In genomic region chr1:68230901-68231626, GRCh38 we compare ENCODE assay signal across 8 cellular contexts. TPM values are rescaled to one million over a fixed set of nuclear protein-coding genes. Genes with fewer than 3 reads are reported as not detected.
A peak's percentile ranks its signal among the peaks of the same experiment; 100 is the strongest.
DNase-seq lines count a peak whose midpoint lies in the region; ATAC-seq, FAIRE-seq and TF ChIP-seq lines count a peak whose summit lies in the region.

No MANE protein-coding gene starts in this region.

- no peak overlapping the region for H3K18ac ChIP-seq in H1 (ENCODE audit: extremely low read depth, low read length)

- H3K4me1 ChIP-seq in HUES6 (ENCODE audit: control insufficient read depth, insufficient read depth, low read length) = peaks cover 26% of the 10 kb centered on the region
- H3K4me1 ChIP-seq in H1 (replicated peaks in 1 of 4; ENCODE audit: control insufficient read depth in 3 of 4, insufficient read depth in 4 of 4, low read length in 3 of 4) = peaks cover 2 to 14% (median 7%) of the 10 kb centered on the region in 4 experiments
- H3K4me1 ChIP-seq in muscle layer of colon (ENCODE audit: insufficient read depth, low read length) = peaks cover 35% of the 10 kb centered on the region

- POLR2A ChIA-PET in AG04450 (lab: Yijun Ruan, JAX) (interaction anchor here (0.5 to 3.7 kb wide), 15 partner anchors 9 to 153 kb away, joined by 3 to 37 read pairs (median 7); no protein-coding TSS in a partner anchor), H1 (lab: Charles Lee; ENCODE audit: partially characterized antibody) (interaction anchor here (1.0 to 2.1 kb wide), 7 partner anchors 34 to 393 kb away, joined by 3 to 6 read pairs (median 3); no protein-coding TSS in a partner anchor)

- H3K4me2 ChIP-seq in H1 (ENCODE audit: insufficient read depth in 1 of 2, low read depth in 2 of 2, low read length in 2 of 2) = peak overlapping the region; percentile 75 to 87

- no peak overlapping the region for H2AFZ ChIP-seq in H1 (ENCODE audit: low read length)

- H3K14ac ChIP-seq in H1 (ENCODE audit: insufficient read length) = no peak overlapping the region

- no peak for TF ChIP-seq EP300 in H1 (IDR thresholded peaks at IDR 0.05; ENCODE audit: borderline replicate concordance in 1 of 2, low read depth in 2 of 2, low read length in 2 of 2)

- no peak for DNase-seq in AG04450 (ENCODE audit: low read depth, low spot score)
- no peak for DNase-seq in H1 (ENCODE audit: low read depth in 1 of 2, low spot score in 2 of 2)
- no peak for DNase-seq in GM20000 (ENCODE audit: low spot score)
- DNase-seq in NCI-H1694 treated with DMSO at 0.1 percent for 48 hours (lab: John Stamatoyannopoulos, UW) = no peak
- no peak for DNase-seq in stimulated activated CD4-positive, alpha-beta T cell treated with anti-CD3 and anti-CD28 coated beads, Interleukin-4, amount 100 ng/mL, for 1 hour

- no peak overlapping the region for H3K23ac ChIP-seq in H1 (ENCODE audit: insufficient read length)

- no peak overlapping the region for H2BK5ac ChIP-seq in H1 (ENCODE audit: low read depth, low read length)

- 5% methylated on average over 32 of the region's 62 CpGs; no CpG with 5 or more reads in 1 of the 2 experiments for WGBS in H1 (ENCODE audit: extremely low coverage in 1 of 2, insufficient coverage in 1 of 2, insufficient read length in 1 of 2, insufficient replicate concordance in 2 of 2, low coverage in 1 of 2, low lambda C conversion rate in 2 of 2, missing lambda C conversion rate in 1 of 2), 2 experiments

- H3K56ac ChIP-seq in H1 (replicated peaks; ENCODE audit: insufficient read length, low read depth, low read length) = no peak overlapping the region

- no peaks in the 10 kb centered on the region for H3K79me2 ChIP-seq in H1 (ENCODE audit: control insufficient read depth in 1 of 2, insufficient read depth in 2 of 2, low read length in 2 of 2)

- H3K79me1 ChIP-seq in H1 (ENCODE audit: low read depth, low read length) = no peaks in the 10 kb centered on the region

- H2BK20ac ChIP-seq in H1 (ENCODE audit: low read length) = no peak overlapping the region

- no peak overlapping the region for H4K5ac ChIP-seq in H1 (ENCODE audit: insufficient read length, low read depth, low read length)

- H3K36me3 ChIP-seq in HUES6 (ENCODE audit: control insufficient read depth, insufficient read depth, low read length) = no peaks in the 10 kb centered on the region; the same call in 1 of the 2 replicates
- H3K36me3 ChIP-seq in H1 (ENCODE audit: control insufficient read depth in 2 of 4, insufficient read depth in 4 of 4, low read length in 3 of 4) = peaks cover 0 to 4% (median 0%) of the 10 kb centered on the region in 4 experiments; a peak in 1 of 8 replicates
- H3K36me3 ChIP-seq in muscle layer of colon (ENCODE audit: insufficient read depth, low read length) = peaks cover 4% of the 10 kb centered on the region

- H2BK120ac ChIP-seq in H1 (replicated peaks; ENCODE audit: low read depth, low read length) = no peak overlapping the region

- no peak overlapping the region for H4K91ac ChIP-seq in H1 (replicated peaks; ENCODE audit: insufficient read length, low read length)

- H3K4me3 ChIP-seq in AG04450 (ENCODE audit: low read depth, low read length) = peak overlapping the region; percentile 76
- peak overlapping the region; percentile 94 for H3K4me3 ChIP-seq in HUES6 (ENCODE audit: low read depth, low read length)
- H3K4me3 ChIP-seq in H1 (ENCODE audit: extremely low read depth in 1 of 4, insufficient read depth in 2 of 4, low read depth in 3 of 4, low read length in 4 of 4) = peak overlapping the region; percentile 73 to 77 (median 74)
- H3K4me3 ChIP-seq in muscle layer of colon (ENCODE audit: low read depth in 1 of 2, low read length in 2 of 2) = peak overlapping the region; percentile 89 to 95

- no peak for ATAC-seq in HG03460 (IDR thresholded peaks at IDR 0.05; ENCODE audit: unreplicated experiment)

- CTCF ChIA-PET in AG04450 (lab: Charles Lee) (interaction anchor here (0.6 to 4.4 kb wide), 8 partner anchors 10 to 1813 kb away, joined by 3 to 32 read pairs (median 5); no protein-coding TSS in a partner anchor), H1 (lab: Charles Lee; ENCODE audit: partially characterized antibody) (interaction anchor here (0.6 to 2.4 kb wide), 15 partner anchors 10 to 1678 kb away, joined by 3 to 18 read pairs (median 4); no protein-coding TSS in a partner anchor)

- no peak overlapping the region for H3K4ac ChIP-seq in H1 (replicated peaks; ENCODE audit: insufficient read length, low read depth, low read length)

- H3K27ac ChIP-seq in AG04450 (ENCODE audit: low read depth, low read length) (peak overlapping the region; percentile 53), HUES6 (ENCODE audit: low read depth, low read length) (no peak overlapping the region), H1 (ENCODE audit: low read depth, low read length) (no peak overlapping the region), muscle layer of colon (ENCODE audit: low read depth, low read length) (peak overlapping the region; percentile 97)

- H4K8ac ChIP-seq in H1 (ENCODE audit: extremely low read depth, insufficient read depth, low read length) = no peak overlapping the region; the same call in 1 of the 2 replicates

- peak overlapping the region; percentile 91 for H3K9ac ChIP-seq in HUES6 (ENCODE audit: low read length)
- no peak overlapping the region for H3K9ac ChIP-seq in H1 (replicated peaks in 1 of 4; ENCODE audit: extremely low read depth in 1 of 4, low read depth in 3 of 4, low read length in 3 of 4)
- H3K9ac ChIP-seq in muscle layer of colon (ENCODE audit: low read length) = peak overlapping the region; percentile 42

- no peak for TF ChIP-seq RAD21 in H1 (IDR thresholded peaks at IDR 0.05 in 1 of 2, conservative IDR thresholded peaks at IDR 0.05 in 1 of 2; ENCODE audit: low read depth in 2 of 2, low read length in 2 of 2)

- FAIRE-seq in H1 (lab: Jason Lieb, UNC) = no peak

- H2AK5ac ChIP-seq in H1 (ENCODE audit: low read depth, low read length) = no peak overlapping the region

- H2BK12ac ChIP-seq in H1 (ENCODE audit: low read depth, low read length) = no peak overlapping the region

- H3K9me3 ChIP-seq in AG04450 (ENCODE audit: control insufficient read depth, insufficient read depth, low read length) = no peaks in the 10 kb centered on the region
- no peaks in the 10 kb centered on the region for H3K9me3 ChIP-seq in HUES6 (ENCODE audit: control insufficient read depth, insufficient read depth, low read depth, low read length)
- H3K9me3 ChIP-seq in H1 (ENCODE audit: insufficient read depth in 2 of 2, low read depth in 1 of 2, low read length in 1 of 2) = no peaks in the 10 kb centered on the region
- no peaks in the 10 kb centered on the region for H3K9me3 ChIP-seq in muscle layer of colon (ENCODE audit: low read length)

- no peak for TF ChIP-seq POLR2A in H1 (IDR thresholded peaks at IDR 0.05; ENCODE audit: control extremely low read depth in 1 of 2, low read depth in 2 of 2, low read length in 2 of 2)

- H3K27me3 ChIP-seq in AG04450 (ENCODE audit: control insufficient read depth, insufficient read depth, low read length) (no peaks in the 10 kb centered on the region), HUES6 (ENCODE audit: control insufficient read depth, insufficient read depth, low read length) (peaks cover 74% of the 10 kb centered on the region), H1 (replicated peaks in 1 of 4; ENCODE audit: control insufficient read depth in 3 of 4, extremely low read depth in 1 of 4, insufficient read depth in 3 of 4, low read length in 3 of 4) (peaks cover 46 to 86% (median 74%) of the 10 kb centered on the region in 4 experiments), muscle layer of colon (ENCODE audit: control insufficient read depth in 1 of 2, insufficient read depth in 2 of 2, low read length in 2 of 2) (no peaks in the 10 kb centered on the region)

- no peak overlapping the region for H2BK15ac ChIP-seq in H1 (ENCODE audit: low read length)

- TF ChIP-seq CTCF in AG04450 (IDR thresholded peaks at IDR 0.05; ENCODE audit: low read depth, low read length) = no peak
- no peak for TF ChIP-seq CTCF in H1 (IDR thresholded peaks at IDR 0.05; ENCODE audit: control extremely low read depth in 1 of 3, insufficient read depth in 1 of 3, low read depth in 1 of 3, low read length in 3 of 3)
- no peak for TF ChIP-seq CTCF in GM20000 (IDR thresholded peaks at IDR 0.05; ENCODE audit: extremely low read depth, missing control alignments)

- H4K20me1 ChIP-seq in H1 (replicated peaks in 1 of 2; ENCODE audit: control insufficient read depth in 1 of 2, insufficient read depth in 2 of 2, low read length in 2 of 2) = peaks cover 5 to 6% of the 10 kb centered on the region in 2 experiments

- peaks cover 16% of the 10 kb centered on the region; the same call in 1 of the 2 replicates for H3K23me2 ChIP-seq in H1 (ENCODE audit: low read depth, low read length)

TF ChIP-seq in H1, 55 proteins besides CTCF, POLR2A, EP300 and RAD21:
- TF ChIP-seq SUZ12 (IDR thresholded peaks at IDR 0.05; ENCODE audit: low read length) = peak; percentile 94
- no peak for TF ChIP-seq RBBP5 (IDR thresholded peaks at IDR 0.05; ENCODE audit: borderline replicate concordance, low read depth, low read length)
- TF ChIP-seq RNF2 (IDR thresholded peaks at IDR 0.05; ENCODE audit: borderline replicate concordance, low read depth, low read length, missing control alignments, poor library complexity, severe bottlenecking) = peak; percentile 95
- no peak for TF ChIP-seq TAF7 (optimal IDR thresholded peaks at IDR 0.05; ENCODE audit: borderline replicate concordance, low read depth, low read length)
- no peak for TF ChIP-seq BACH1 (IDR thresholded peaks at IDR 0.05; ENCODE audit: low read length)
- TF ChIP-seq CBX5 (IDR thresholded peaks at IDR 0.05; ENCODE audit: low read depth, low read length) = no peak
- no peak for TF ChIP-seq SIRT6 (IDR thresholded peaks at IDR 0.05; ENCODE audit: low read length)
- TF ChIP-seq CTBP2 (IDR thresholded peaks at IDR 0.05; ENCODE audit: borderline replicate concordance, insufficient read depth, insufficient read length, low read length) = no peak
- peak; percentile 89 for TF ChIP-seq EZH2 (IDR thresholded peaks at IDR 0.05; ENCODE audit: low read depth, low read length, severe bottlenecking)

RNA-seq across cellular contexts. Expression of gene WLS, which starts 1.3 kb away (rescaled TPM):
- polyA plus RNA-seq in AG04450 (2011; rRNA removed) = 391 and 417 TPM in 2 replicates
- 543 and 563 TPM in 2 replicates for polyA minus RNA-seq in AG04450 (2011; rRNA and poly(A)+ RNA removed)
- 1.6 and 2.7 TPM in 2 replicates for total RNA-seq in H1 (2021; fragmentation: NEBNext Ultra II Directional; extraction: Animal tissue kit (Norgen Biotek cat#: 25700))
- polyA plus RNA-seq in H1 (2011; rRNA removed) = 1.2 and 1.6 TPM in 2 replicates
- polyA plus RNA-seq in H1 (2011; cell fraction: cytosol; rRNA removed) = 1.7 TPM
- polyA plus RNA-seq in H1 (2011; cell fraction: nucleus; rRNA removed) = 2.7 TPM
- polyA plus RNA-seq in H1 (2012, experiment 1 of 2) = 2.1 to 6.4 TPM (median 2.4 TPM) in 4 replicates
- polyA plus RNA-seq in H1 (2012, experiment 2 of 2) = 0.84 TPM
- 5.5 TPM for polyA plus RNA-seq in H1 (2013, experiment 1 of 2)
- polyA plus RNA-seq in H1 (2013, experiment 2 of 2) = 4.1 TPM
- polyA minus RNA-seq in H1 (2011; rRNA and poly(A)+ RNA removed) = 3.8 and 4.1 TPM in 2 replicates
- polyA minus RNA-seq in H1 (2011; cell fraction: cytosol; rRNA and poly(A)+ RNA removed) = 1.6 TPM
- polyA minus RNA-seq in H1 (2011; cell fraction: nucleus; rRNA and poly(A)+ RNA removed) = 4.9 TPM

Comparison
In these comparisons a context has a peak if more than half of its experiments do, and no peak if none do; other contexts are left out.
1. H3K27ac ChIP-seq: peak in AG04450 (single experiment) and muscle layer of colon (single experiment); none in HUES6 (single experiment) and H1 (single experiment).
2. H3K9ac ChIP-seq: peak in HUES6 (single experiment) and muscle layer of colon (single experiment); none in H1 (0 of 4).
3. RNA of gene WLS, which starts 1.3 kb away (polyA plus RNA-seq): 391 to 417 TPM in AG04450; 0.84 to 6.4 TPM in H1; every median in the first group is over 10 times any median in the second.
4. Peak in every context shown above with its lines, with median percentiles within 50 percentile points of each other: H3K4me3 ChIP-seq.